In genomic region chr10:132175907-132176581, GRCh38 we compare ENCODE assay signal across 1 cellular context.
TF ChIP-seq lines count a peak whose summit lies in the region.

No MANE protein-coding gene starts in this region.

TF ChIP-seq in HEK293, 187 proteins besides CTCF, POLR2A, EP300 and RAD21 (continued from another document):
- TF ChIP-seq, protein P1, sequence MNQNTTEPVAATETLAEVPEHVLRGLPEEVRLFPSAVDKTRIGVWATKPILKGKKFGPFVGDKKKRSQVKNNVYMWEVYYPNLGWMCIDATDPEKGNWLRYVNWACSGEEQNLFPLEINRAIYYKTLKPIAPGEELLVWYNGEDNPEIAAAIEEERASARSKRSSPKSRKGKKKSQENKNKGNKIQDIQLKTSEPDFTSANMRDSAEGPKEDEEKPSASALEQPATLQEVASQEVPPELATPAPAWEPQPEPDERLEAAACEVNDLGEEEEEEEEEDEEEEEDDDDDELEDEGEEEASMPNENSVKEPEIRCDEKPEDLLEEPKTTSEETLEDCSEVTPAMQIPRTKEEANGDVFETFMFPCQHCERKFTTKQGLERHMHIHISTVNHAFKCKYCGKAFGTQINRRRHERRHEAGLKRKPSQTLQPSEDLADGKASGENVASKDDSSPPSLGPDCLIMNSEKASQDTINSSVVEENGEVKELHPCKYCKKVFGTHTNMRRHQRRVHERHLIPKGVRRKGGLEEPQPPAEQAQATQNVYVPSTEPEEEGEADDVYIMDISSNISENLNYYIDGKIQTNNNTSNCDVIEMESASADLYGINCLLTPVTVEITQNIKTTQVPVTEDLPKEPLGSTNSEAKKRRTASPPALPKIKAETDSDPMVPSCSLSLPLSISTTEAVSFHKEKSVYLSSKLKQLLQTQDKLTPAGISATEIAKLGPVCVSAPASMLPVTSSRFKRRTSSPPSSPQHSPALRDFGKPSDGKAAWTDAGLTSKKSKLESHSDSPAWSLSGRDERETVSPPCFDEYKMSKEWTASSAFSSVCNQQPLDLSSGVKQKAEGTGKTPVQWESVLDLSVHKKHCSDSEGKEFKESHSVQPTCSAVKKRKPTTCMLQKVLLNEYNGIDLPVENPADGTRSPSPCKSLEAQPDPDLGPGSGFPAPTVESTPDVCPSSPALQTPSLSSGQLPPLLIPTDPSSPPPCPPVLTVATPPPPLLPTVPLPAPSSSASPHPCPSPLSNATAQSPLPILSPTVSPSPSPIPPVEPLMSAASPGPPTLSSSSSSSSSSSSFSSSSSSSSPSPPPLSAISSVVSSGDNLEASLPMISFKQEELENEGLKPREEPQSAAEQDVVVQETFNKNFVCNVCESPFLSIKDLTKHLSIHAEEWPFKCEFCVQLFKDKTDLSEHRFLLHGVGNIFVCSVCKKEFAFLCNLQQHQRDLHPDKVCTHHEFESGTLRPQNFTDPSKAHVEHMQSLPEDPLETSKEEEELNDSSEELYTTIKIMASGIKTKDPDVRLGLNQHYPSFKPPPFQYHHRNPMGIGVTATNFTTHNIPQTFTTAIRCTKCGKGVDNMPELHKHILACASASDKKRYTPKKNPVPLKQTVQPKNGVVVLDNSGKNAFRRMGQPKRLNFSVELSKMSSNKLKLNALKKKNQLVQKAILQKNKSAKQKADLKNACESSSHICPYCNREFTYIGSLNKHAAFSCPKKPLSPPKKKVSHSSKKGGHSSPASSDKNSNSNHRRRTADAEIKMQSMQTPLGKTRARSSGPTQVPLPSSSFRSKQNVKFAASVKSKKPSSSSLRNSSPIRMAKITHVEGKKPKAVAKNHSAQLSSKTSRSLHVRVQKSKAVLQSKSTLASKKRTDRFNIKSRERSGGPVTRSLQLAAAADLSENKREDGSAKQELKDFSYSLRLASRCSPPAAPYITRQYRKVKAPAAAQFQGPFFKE (tag by site-specific recombination; IDR thresholded peaks at IDR 0.05; ENCODE audit: borderline replicate concordance): no peak
- TF ChIP-seq ZNF560 (tag by site-specific recombination; IDR thresholded peaks at IDR 0.05; ENCODE audit: borderline replicate concordance) (no peak), PBX3 (CRISPR knock-in tag; IDR thresholded peaks at IDR 0.05) (no peak), ZNF132 (tag by site-specific recombination; IDR thresholded peaks at IDR 0.05; ENCODE audit: borderline replicate concordance) (no peak), ZBTB17 (tag by site-specific recombination; IDR thresholded peaks at IDR 0.05) (peak; percentile 77), SP7 (tag by site-specific recombination; IDR thresholded peaks at IDR 0.05) (peak; percentile 35; the same call in 1 of the 2 replicates), ZSCAN16 (tag by site-specific recombination; IDR thresholded peaks at IDR 0.05) (no peak), FEZF1 (tag by site-specific recombination; IDR thresholded peaks at IDR 0.05) (peak; percentile 44; the same call in 1 of the 2 replicates), WT1 (tag by site-specific recombination; IDR thresholded peaks at IDR 0.05) (no peak), SP2 (tag by site-specific recombination; IDR thresholded peaks at IDR 0.05) (peak; percentile 34; the same call in 1 of the 2 replicates), ZBTB20 (tag by site-specific recombination; IDR thresholded peaks at IDR 0.05) (peak; percentile 88), OSR2 (tag by site-specific recombination; IDR thresholded peaks at IDR 0.05) (peak; percentile 69), KLF1 (tag by site-specific recombination; IDR thresholded peaks at IDR 0.05) (peak; percentile 47)
- TF ChIP-seq, protein P2, sequence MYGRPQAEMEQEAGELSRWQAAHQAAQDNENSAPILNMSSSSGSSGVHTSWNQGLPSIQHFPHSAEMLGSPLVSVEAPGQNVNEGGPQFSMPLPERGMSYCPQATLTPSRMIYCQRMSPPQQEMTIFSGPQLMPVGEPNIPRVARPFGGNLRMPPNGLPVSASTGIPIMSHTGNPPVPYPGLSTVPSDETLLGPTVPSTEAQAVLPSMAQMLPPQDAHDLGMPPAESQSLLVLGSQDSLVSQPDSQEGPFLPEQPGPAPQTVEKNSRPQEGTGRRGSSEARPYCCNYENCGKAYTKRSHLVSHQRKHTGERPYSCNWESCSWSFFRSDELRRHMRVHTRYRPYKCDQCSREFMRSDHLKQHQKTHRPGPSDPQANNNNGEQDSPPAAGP (tag by site-specific recombination; IDR thresholded peaks at IDR 0.05): peak; percentile 81; the same call in 1 of the 2 replicates
- TF ChIP-seq, protein P3, sequence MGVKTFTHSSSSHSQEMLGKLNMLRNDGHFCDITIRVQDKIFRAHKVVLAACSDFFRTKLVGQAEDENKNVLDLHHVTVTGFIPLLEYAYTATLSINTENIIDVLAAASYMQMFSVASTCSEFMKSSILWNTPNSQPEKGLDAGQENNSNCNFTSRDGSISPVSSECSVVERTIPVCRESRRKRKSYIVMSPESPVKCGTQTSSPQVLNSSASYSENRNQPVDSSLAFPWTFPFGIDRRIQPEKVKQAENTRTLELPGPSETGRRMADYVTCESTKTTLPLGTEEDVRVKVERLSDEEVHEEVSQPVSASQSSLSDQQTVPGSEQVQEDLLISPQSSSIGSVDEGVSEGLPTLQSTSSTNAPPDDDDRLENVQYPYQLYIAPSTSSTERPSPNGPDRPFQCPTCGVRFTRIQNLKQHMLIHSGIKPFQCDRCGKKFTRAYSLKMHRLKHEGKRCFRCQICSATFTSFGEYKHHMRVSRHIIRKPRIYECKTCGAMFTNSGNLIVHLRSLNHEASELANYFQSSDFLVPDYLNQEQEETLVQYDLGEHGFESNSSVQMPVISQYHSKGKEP (tag by site-specific recombination; IDR thresholded peaks at IDR 0.05): peak; percentile 23; the same call in 1 of the 2 replicates
TF ChIP-seq in HEK293: peak in this region for 18.
